In the genomic region with DNA sequence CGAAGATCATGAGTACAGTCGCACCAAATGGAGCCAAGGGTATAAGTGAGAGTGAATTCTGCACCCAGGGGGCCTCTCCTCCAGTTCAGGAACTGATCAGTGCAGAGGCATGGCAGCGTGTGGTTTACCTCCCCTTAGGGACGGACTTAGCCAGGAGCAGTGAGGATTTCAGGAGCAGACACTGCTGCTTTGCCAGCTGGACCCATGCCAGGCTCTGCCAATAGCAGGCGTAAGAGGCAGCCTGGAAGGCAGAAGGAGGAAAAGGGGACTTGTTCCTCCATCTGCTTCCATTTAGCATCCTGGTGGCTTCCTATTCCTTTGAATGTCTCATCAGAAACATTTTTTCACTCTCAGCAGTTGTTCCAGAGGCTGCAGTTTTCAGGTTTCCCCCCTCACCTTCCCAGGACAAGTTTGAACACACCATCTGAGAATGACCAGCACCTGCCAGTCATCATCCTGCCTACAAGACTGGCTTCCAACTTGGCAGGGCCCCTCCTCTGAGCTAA, we compare ENCODE assay signal across 12 cellular contexts.
DNase-seq lines count a peak whose midpoint lies in the region; ATAC-seq and TF ChIP-seq lines count a peak whose summit lies in the region.
"Had no signal": no experiment of that assay in that cellular context is flagged by ENCODE, and none has a peak within 500 bp of the region (broad histone marks: within the 10 kb centered on the region; RNA-seq: fewer than 3 reads in every experiment).

No MANE protein-coding gene starts in this region.

- TF ChIP-seq CTCF in AG10803 (conservative IDR thresholded peaks at IDR 0.05; ENCODE audit: low read length) = no peak
- TF ChIP-seq CTCF in lung (IDR thresholded peaks at IDR 0.05; ENCODE audit: control extremely low read depth, extremely low read depth) = no peak

- DNase-seq in AG10803 (ENCODE audit: low read depth) = peak; percentile 65
- DNase-seq in NCI-H1048 (lab: John Stamatoyannopoulos, UW) = peak; percentile 32
- peak; percentile 8 for DNase-seq in brain pericyte (ENCODE audit: low read depth, low spot score)
- peak; percentile 30 for DNase-seq in lung (ENCODE audit: low spot score)
- no peak for DNase-seq in effector CD8-positive, alpha-beta T cell (lab: John Stamatoyannopoulos, UW)
- DNase-seq in COR-L47 (lab: John Stamatoyannopoulos, UW) = no peak
- DNase-seq: activated CD4-positive, alpha-beta T cell treated with anti-CD3 and anti-CD28 coated beads, Interleukin-2, amount 50 U/mL, for 48 hours; erythroblast; mesendoderm; MV-4-11 had no signal

- 64 to 75% methylated on average over 5 of the region's 5 CpGs for WGBS in lung, 2 donors

- H3K4me1 ChIP-seq in lung (ENCODE audit: control insufficient read depth in 2 of 2, insufficient read depth in 2 of 2, low read length in 2 of 2) = peaks cover 0 to 1% of the 10 kb centered on the region in 2 donors

- ATAC-seq in lung (ENCODE audit: insufficient read depth, low FRiP score) (no peak), GM19455 (IDR thresholded peaks at IDR 0.05; ENCODE audit: unreplicated experiment) (no peak), HG02798 (IDR thresholded peaks at IDR 0.05; ENCODE audit: poor library complexity, unreplicated experiment) (no peak)

- H3K9me3 ChIP-seq in lung (ENCODE audit: control insufficient read depth in 2 of 2, insufficient read depth in 1 of 2, low read length in 1 of 2) = peaks cover 0 to 4% of the 10 kb centered on the region in 2 donors

- H3K27ac ChIP-seq in lung (ENCODE audit: low read depth in 1 of 2, low read length in 1 of 2) = no peak overlapping the region

- H3K4me3 ChIP-seq in AG10803 (ENCODE audit: low read length) = no peak overlapping the region
- no peak overlapping the region for H3K4me3 ChIP-seq in lung

- H3K36me3 ChIP-seq in lung (ENCODE audit: control insufficient read depth in 2 of 2, insufficient read depth in 2 of 2, low read length in 2 of 2) = no peaks in the 10 kb centered on the region

- H3K27me3 ChIP-seq in lung (ENCODE audit: control insufficient read depth, insufficient read depth) = no peaks in the 10 kb centered on the region

Comparison
In these comparisons a context has a peak if more than half of its experiments do, and no peak if none do; other contexts are left out.
1. DNase-seq: peak in AG10803 (single experiment), NCI-H1048 (single experiment), brain pericyte (single experiment) and lung (single experiment); none in effector CD8-positive, alpha-beta T cell (single experiment) and COR-L47 (single experiment).